ENCODE assay signal across 8 cellular contexts in the genomic region with DNA sequence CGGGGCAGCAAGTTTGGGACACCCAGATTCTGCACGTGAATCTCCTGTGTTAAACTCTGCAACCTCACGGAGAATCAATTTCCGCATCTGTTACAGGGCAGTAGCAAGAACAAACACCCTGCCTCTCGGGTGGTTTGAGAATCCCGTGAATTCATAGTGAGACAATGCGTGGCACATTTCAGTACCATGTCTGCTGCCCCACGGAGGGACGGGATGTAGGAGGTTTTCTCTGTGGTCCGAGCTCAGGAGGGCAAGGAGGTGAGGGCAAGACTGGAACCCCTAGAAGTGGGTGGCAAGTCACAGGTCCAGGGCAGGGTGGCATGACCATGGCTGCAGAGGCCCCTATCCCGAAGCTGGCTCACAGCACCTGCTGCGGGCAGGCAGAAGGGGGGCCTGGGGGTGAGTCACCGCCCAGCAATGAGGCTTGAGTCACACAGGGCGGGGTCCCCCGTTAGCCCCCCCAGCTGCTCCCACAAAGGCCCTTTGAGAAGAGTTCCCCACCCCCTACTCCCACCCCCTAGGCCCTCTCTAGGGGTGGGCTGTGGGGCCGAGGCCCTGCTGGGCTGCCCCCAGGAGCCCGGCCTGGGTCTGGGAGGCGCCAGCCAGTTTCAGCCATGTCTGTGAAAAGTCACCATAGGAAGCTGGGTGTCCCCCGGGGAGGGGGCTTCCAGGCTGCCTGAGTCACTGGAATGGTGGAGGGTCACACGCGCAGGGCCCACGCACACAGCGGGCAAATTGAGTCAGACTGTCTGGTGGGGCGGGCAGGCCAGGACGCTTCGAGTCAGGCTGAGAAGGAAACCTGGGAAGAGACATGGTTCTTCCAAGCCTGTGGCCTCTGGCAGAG. TPM values are rescaled to one million over a fixed set of nuclear protein-coding genes. Genes with fewer than 3 reads are reported as not detected.
A peak's percentile ranks its signal among the peaks of the same experiment; 100 is the strongest.
DNase-seq lines count a peak whose midpoint lies in the region; ATAC-seq, FAIRE-seq and TF ChIP-seq lines count a peak whose summit lies in the region.

No MANE protein-coding gene starts in this region.

- peak overlapping the region; percentile 42; the same call in 1 of the 2 replicates for H3K4me2 ChIP-seq in GM12878 (ENCODE audit: control insufficient read depth, insufficient read depth)

- H3K4me1 ChIP-seq in GM12878 (ENCODE audit: control insufficient read depth, insufficient read depth, low read length) = peaks cover 19% of the 10 kb centered on the region

- intact Hi-C loops in GM12878 (cut with micrococcal nuclease; ENCODE audit: unreplicated experiment) = no loop called here

- no peak overlapping the region for H3K9ac ChIP-seq in GM12878 (ENCODE audit: control insufficient read depth, insufficient read depth, low read length)

- H3K9me3 ChIP-seq in GM12878 (replicated peaks; ENCODE audit: control insufficient read depth, insufficient read depth, low read length) = no peaks in the 10 kb centered on the region
- no peaks in the 10 kb centered on the region for H3K9me3 ChIP-seq in WERI-Rb-1 (ENCODE audit: severe bottlenecking)

- H3K36me3 ChIP-seq in H7 (replicated peaks; ENCODE audit: control insufficient read depth, insufficient read depth, low read length) = no peaks in the 10 kb centered on the region
- H3K36me3 ChIP-seq in GM12878 (ENCODE audit: control insufficient read depth in 2 of 2, insufficient read depth in 2 of 2, low read length in 1 of 2) = no peaks in the 10 kb centered on the region
- no peaks in the 10 kb centered on the region for H3K36me3 ChIP-seq in WERI-Rb-1

- H3K4me3 ChIP-seq in H7 (ENCODE audit: insufficient read depth, low read depth, low read length) (peak overlapping the region; percentile 37), GM12878 (no peak overlapping the region), retinal pigment epithelial cell (ENCODE audit: low read length) (no peak overlapping the region), WERI-Rb-1 (ENCODE audit: low read depth, low read length) (no peak overlapping the region)

- TF ChIP-seq POLR2A in GM12878 (IDR thresholded peaks at IDR 0.05; ENCODE audit: low read depth, low read length) = no peak

- TF ChIP-seq EP300 in GM12878 (IDR thresholded peaks at IDR 0.05; ENCODE audit: borderline replicate concordance in 1 of 2, control insufficient read depth in 1 of 2, low read depth in 2 of 2, low read length in 2 of 2) = no peak

- ATAC-seq in GM12878 (no peak), HG02884 (IDR thresholded peaks at IDR 0.05; ENCODE audit: unreplicated experiment) (no peak), GM19328 (IDR thresholded peaks at IDR 0.05; ENCODE audit: unreplicated experiment) (no peak)

- FAIRE-seq in GM12878 (lab: Jason Lieb, UNC) = no peak

- no TSS peak for BruUV-seq in GM12878 (replicated peaks; lab: Mats Ljungman, UMichigan)

- peak; percentile 80 for DNase-seq in H7
- DNase-seq in T follicular helper cell (ENCODE audit: low read depth) = peak; percentile 44
- DNase-seq in GM12878 (ENCODE audit: low read depth, low spot score) = no peak
- peak; percentile 89 for DNase-seq in hepatic stellate cell (ENCODE audit: low spot score)
- peak; percentile 93 for DNase-seq in retinal pigment epithelial cell (ENCODE audit: low read depth)
- no peak for DNase-seq in WERI-Rb-1

- H3K27ac ChIP-seq in GM12878 (ENCODE audit: control insufficient read depth, insufficient read depth) (no peak overlapping the region), WERI-Rb-1 (no peak overlapping the region)

- 69% methylated on average over 25 of the region's 26 CpGs for WGBS in GM12878 (ENCODE audit: insufficient coverage, insufficient replicate concordance, low lambda C conversion rate, missing lambda C conversion rate)

- CTCF ChIA-PET in GM12878 (lab: Yijun Ruan, JAX) = no interaction called here

- POLR2A ChIA-PET in GM12878 (lab: Charles Lee) = interaction anchor here (1.5 to 2.4 kb wide), 2 partner anchors 9 to 11 kb away, joined by 3 to 11 read pairs; no protein-coding TSS in a partner anchor

- no peak overlapping the region; the same call in 1 of the 2 replicates for H2AFZ ChIP-seq in GM12878 (ENCODE audit: control insufficient read depth, low read depth, low read length)

- TF ChIP-seq CTCF in GM12878 (IDR thresholded peaks at IDR 0.05 in 2 of 3, conservative IDR thresholded peaks at IDR 0.05 in 1 of 3; ENCODE audit: control insufficient read depth in 2 of 3, extremely low read depth in 1 of 3, insufficient read depth in 1 of 3, low read depth in 3 of 3, low read length in 3 of 3) (no peak), retinal pigment epithelial cell (conservative IDR thresholded peaks at IDR 0.05; ENCODE audit: low read depth, low read length) (no peak), WERI-Rb-1 (IDR thresholded peaks at IDR 0.05; ENCODE audit: low read depth, low read length) (no peak)

- RAD21 ChIA-PET in GM12878 (lab: Charles Lee; ENCODE audit: unreplicated experiment) = interaction anchor here (2.4 kb wide), 1 partner anchor 11 kb away, joined by 12 read pairs; no protein-coding TSS in a partner anchor

- H3K27me3 ChIP-seq in H7 (ENCODE audit: control insufficient read depth, insufficient read depth, low read length) (no peaks in the 10 kb centered on the region), GM12878 (replicated peaks in 1 of 2; ENCODE audit: control insufficient read depth in 2 of 2, insufficient read depth in 2 of 2, low read length in 1 of 2) (no peaks in the 10 kb centered on the region), WERI-Rb-1 (ENCODE audit: insufficient read depth, low read depth, severe bottlenecking) (no peaks in the 10 kb centered on the region)

- in situ Hi-C loops in GM12878 (cut with MboI) = no loop called here

- no peaks in the 10 kb centered on the region for H3K79me2 ChIP-seq in GM12878 (ENCODE audit: control insufficient read depth, insufficient read depth, low read length)

- SMC1A ChIA-PET in GM12878 (lab: Charles Lee; ENCODE audit: uncharacterized antibody, unreplicated experiment) = no interaction called here

- no peak for TF ChIP-seq RAD21 in GM12878 (IDR thresholded peaks at IDR 0.05; ENCODE audit: insufficient read depth, low read depth, low read length)

- H4K20me1 ChIP-seq in GM12878 (ENCODE audit: control insufficient read depth, insufficient read depth) = no peaks in the 10 kb centered on the region

RNA-seq across cellular contexts. Expression of a gene that starts 25.8 kb away (rescaled TPM):
- not detected in 2 replicates for total RNA-seq in H7 (2014; rRNA removed; shearing (Covaris generic))
- 3.9 and 5.7 TPM in 2 replicates for total RNA-seq in GM12878 (2013; cell fraction: nucleolus; rRNA removed)
- total RNA-seq in GM12878 (2014; rRNA removed) (0.54 and 1.5 TPM in 2 replicates), GM12878 (2014; rRNA removed; fragmentation: Illumina TruSeq; extraction: Trizol) (1.5 and 1.6 TPM in 2 replicates), GM12878 (2021) (1.5 and 1.7 TPM in 2 replicates)
- not detected for polyA plus RNA-seq in GM12878 (2011; ENCODE audit: low read depth)
- polyA plus RNA-seq in GM12878 (2011; rRNA removed) (0.24 and 0.69 TPM in 2 replicates), GM12878 (2014; fragmentation: Illumina TruSeq; extraction: Trizol) (1.00 TPM in 1 of 2 replicates, not detected in the other), GM12878 (2014; fragmentation: Nextera tagmentation; extraction: Ambion mirVana) (under 1 TPM; 0.31 to 0.80 TPM), GM12878 (2014; rRNA removed) (0.81 and 2.3 TPM in 2 replicates), GM12878 (2016; fragmentation: Nextera tagmentation; extraction: Ambion mirVana) (under 1 TPM; 0.53 to 0.62 TPM)
- 1.4 and 1.5 TPM in 2 replicates for polyA plus RNA-seq in GM12878 (2011; cell fraction: cytosol; rRNA removed)
- polyA plus RNA-seq in GM12878 (2011; cell fraction: nucleus; rRNA removed) = 2.5 and 2.7 TPM in 2 replicates
- 0.94 and 1.0 TPM in 2 replicates for polyA plus RNA-seq in GM12878 (2012)
- polyA minus RNA-seq in GM12878 (2011; rRNA and poly(A)+ RNA removed) = 0.82 TPM in 1 of 2 replicates, not detected in the other
- polyA minus RNA-seq in GM12878 (2011; cell fraction: cytosol; rRNA and poly(A)+ RNA removed) = not detected in 2 replicates
- 1.6 TPM in 1 of 2 replicates, not detected in the other for polyA minus RNA-seq in GM12878 (2011; cell fraction: nucleus; rRNA and poly(A)+ RNA removed)

RNA-seq across cellular contexts. Expression of a gene that starts 54.8 kb away (rescaled TPM):
- 3.4 and 4.1 TPM in 2 replicates for total RNA-seq in H7 (2014; rRNA removed; shearing (Covaris generic))
- 4.1 and 4.8 TPM in 2 replicates for total RNA-seq in GM12878 (2013; cell fraction: nucleolus; rRNA removed)
- total RNA-seq in GM12878 (2014; rRNA removed) (0.33 and 1.4 TPM in 2 replicates), GM12878 (2014; rRNA removed; fragmentation: Illumina TruSeq; extraction: Trizol) (0.41 and 0.72 TPM in 2 replicates), GM12878 (2021) (0.72 and 1.9 TPM in 2 replicates)
- polyA plus RNA-seq in GM12878 (2011; ENCODE audit: low read depth) = 0.79 TPM
- polyA plus RNA-seq in GM12878 (2011; rRNA removed) (1.6 and 2.2 TPM in 2 replicates), GM12878 (2014; fragmentation: Illumina TruSeq; extraction: Trizol) (0.47 and 0.67 TPM in 2 replicates), GM12878 (2014; fragmentation: Nextera tagmentation; extraction: Ambion mirVana) (under 1 TPM in 1 of 2 experiments, not detected in 1; 0.07 TPM), GM12878 (2014; rRNA removed) (1.0 and 1.9 TPM in 2 replicates), GM12878 (2016; fragmentation: Nextera tagmentation; extraction: Ambion mirVana) (1 to 10 TPM in 1 of 2 experiments, under 1 TPM in 1; 0.28 to 1.1 TPM)
- polyA plus RNA-seq in GM12878 (2011; cell fraction: cytosol; rRNA removed) = 3.9 and 4.8 TPM in 2 replicates
- 13.6 and 16.7 TPM in 2 replicates for polyA plus RNA-seq in GM12878 (2011; cell fraction: nucleus; rRNA removed)
- polyA plus RNA-seq in GM12878 (2012) = 0.43 and 0.52 TPM in 2 replicates
- 0.95 and 2.1 TPM in 2 replicates for polyA minus RNA-seq in GM12878 (2011; rRNA and poly(A)+ RNA removed)
- polyA minus RNA-seq in GM12878 (2011; cell fraction: cytosol; rRNA and poly(A)+ RNA removed) = 0.80 and 2.9 TPM in 2 replicates
- 1.7 and 5.8 TPM in 2 replicates for polyA minus RNA-seq in GM12878 (2011; cell fraction: nucleus; rRNA and poly(A)+ RNA removed)

RNA-seq across cellular contexts. Expression of a gene that starts 54.9 kb away (rescaled TPM):
- total RNA-seq in H7 (2014; rRNA removed; shearing (Covaris generic)) = 22.8 and 25.0 TPM in 2 replicates
- total RNA-seq in GM12878 (2013; cell fraction: nucleolus; rRNA removed) = 27.1 and 32.2 TPM in 2 replicates
- 13.2 and 17.3 TPM in 2 replicates for total RNA-seq in GM12878 (2014; rRNA removed)
- 9.0 and 10.2 TPM in 2 replicates for total RNA-seq in GM12878 (2014; rRNA removed; fragmentation: Illumina TruSeq; extraction: Trizol)
- total RNA-seq in GM12878 (2021) = 32.7 and 36.1 TPM in 2 replicates
- polyA plus RNA-seq in GM12878 (2011; ENCODE audit: low read depth) = 5.8 TPM
- polyA plus RNA-seq in GM12878 (2011; rRNA removed) = 7.4 and 11.9 TPM in 2 replicates
- 8.9 and 12.7 TPM in 2 replicates for polyA plus RNA-seq in GM12878 (2011; cell fraction: cytosol; rRNA removed)
- 55.0 and 65.9 TPM in 2 replicates for polyA plus RNA-seq in GM12878 (2011; cell fraction: nucleus; rRNA removed)
- polyA plus RNA-seq in GM12878 (2012) = 16.1 and 18.9 TPM in 2 replicates
- 7.3 and 14.8 TPM in 2 replicates for polyA plus RNA-seq in GM12878 (2014; fragmentation: Illumina TruSeq; extraction: Trizol)
- 1 to 10 TPM in 1 of 2 experiments, under 1 TPM in 1; 0.13 to 1.0 TPM for polyA plus RNA-seq in GM12878 (2014; fragmentation: Nextera tagmentation; extraction: Ambion mirVana)
- polyA plus RNA-seq in GM12878 (2014; rRNA removed) = 24.9 and 28.0 TPM in 2 replicates
- 10 to 100 TPM; 18.6 to 22.5 TPM for polyA plus RNA-seq in GM12878 (2016; fragmentation: Nextera tagmentation; extraction: Ambion mirVana)
- polyA minus RNA-seq in GM12878 (2011; rRNA and poly(A)+ RNA removed) = 10.2 and 16.0 TPM in 2 replicates
- 7.2 and 8.3 TPM in 2 replicates for polyA minus RNA-seq in GM12878 (2011; cell fraction: cytosol; rRNA and poly(A)+ RNA removed)
- polyA minus RNA-seq in GM12878 (2011; cell fraction: nucleus; rRNA and poly(A)+ RNA removed) = 7.7 and 18.8 TPM in 2 replicates

RNA-seq across cellular contexts. Expression of a gene that starts 55.9 kb away (rescaled TPM):
- 18.3 and 21.5 TPM in 2 replicates for total RNA-seq in H7 (2014; rRNA removed; shearing (Covaris generic))
- 12.5 and 13.0 TPM in 2 replicates for total RNA-seq in GM12878 (2013; cell fraction: nucleolus; rRNA removed)
- 3.1 TPM in 2 replicates for total RNA-seq in GM12878 (2014; rRNA removed)
- 1.1 and 1.2 TPM in 2 replicates for total RNA-seq in GM12878 (2014; rRNA removed; fragmentation: Illumina TruSeq; extraction: Trizol)
- total RNA-seq in GM12878 (2021) = 11.1 and 12.2 TPM in 2 replicates
- polyA plus RNA-seq in GM12878 (2011; ENCODE audit: low read depth) = 1.1 TPM
- 0.66 and 1.3 TPM in 2 replicates for polyA plus RNA-seq in GM12878 (2011; rRNA removed)
- polyA plus RNA-seq in GM12878 (2011; cell fraction: cytosol; rRNA removed) = 2.6 TPM in 2 replicates
- 3.2 and 4.0 TPM in 2 replicates for polyA plus RNA-seq in GM12878 (2011; cell fraction: nucleus; rRNA removed)
- polyA plus RNA-seq in GM12878 (2012) = 4.9 and 6.1 TPM in 2 replicates
- 1.6 and 2.2 TPM in 2 replicates for polyA plus RNA-seq in GM12878 (2014; fragmentation: Illumina TruSeq; extraction: Trizol)
- not detected for polyA plus RNA-seq in GM12878 (2014; fragmentation: Nextera tagmentation; extraction: Ambion mirVana)
- polyA plus RNA-seq in GM12878 (2014; rRNA removed) = 5.1 and 5.6 TPM in 2 replicates
- polyA plus RNA-seq in GM12878 (2016; fragmentation: Nextera tagmentation; extraction: Ambion mirVana) = 1 to 10 TPM in 1 of 2 experiments, under 1 TPM in 1; 0.73 to 1.2 TPM
- 1.8 and 5.0 TPM in 2 replicates for polyA minus RNA-seq in GM12878 (2011; rRNA and poly(A)+ RNA removed)
- polyA minus RNA-seq in GM12878 (2011; cell fraction: cytosol; rRNA and poly(A)+ RNA removed) = 3.1 and 3.2 TPM in 2 replicates
- 1.9 and 2.9 TPM in 2 replicates for polyA minus RNA-seq in GM12878 (2011; cell fraction: nucleus; rRNA and poly(A)+ RNA removed)

Comparison
In these comparisons a context has a peak if more than half of its experiments do, and no peak if none do; other contexts are left out.
1. DNase-seq: peak in H7 (single experiment), T follicular helper cell (single experiment), hepatic stellate cell (single experiment) and retinal pigment epithelial cell (single experiment); none in GM12878 (single experiment) and WERI-Rb-1 (single experiment).